ENCODE assay signal across 16 cellular contexts in the genomic region with DNA sequence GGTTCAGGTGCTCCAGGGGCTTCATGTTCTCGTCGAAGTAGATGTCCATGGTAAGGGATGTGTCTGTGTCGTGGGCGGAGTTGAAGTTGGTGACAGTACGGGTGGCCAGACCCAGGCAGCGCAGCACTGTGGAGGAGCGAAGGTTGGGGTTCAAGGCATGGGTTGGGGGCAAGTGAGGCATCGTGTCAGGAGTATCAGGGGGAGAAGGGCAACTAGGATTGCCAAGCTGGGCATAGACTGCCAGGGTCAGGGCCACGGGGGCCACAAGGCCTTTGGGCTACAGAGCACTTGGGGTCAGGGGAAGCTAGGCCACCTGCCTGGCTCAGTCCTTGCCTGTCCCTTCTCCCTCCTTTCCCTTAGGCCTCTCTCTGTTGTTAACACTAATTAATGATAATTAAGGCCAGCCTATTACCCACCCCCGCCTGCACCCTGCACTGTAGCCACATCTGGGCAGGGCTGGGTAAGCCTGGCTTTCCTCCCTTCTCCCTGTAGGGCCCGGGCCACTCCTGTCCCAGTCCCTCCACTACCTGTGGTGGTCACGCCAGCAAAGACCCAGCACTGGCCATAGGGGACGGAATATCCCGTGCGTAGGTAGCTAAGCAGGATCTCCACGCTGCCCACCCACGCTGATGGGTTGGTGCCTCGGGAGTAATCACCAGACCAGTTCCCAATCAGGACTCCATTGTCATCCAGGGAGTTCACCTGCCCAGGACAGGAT.
"Had no signal": no experiment of that assay in that cellular context is flagged by ENCODE, and none has a peak within 500 bp of the region (broad histone marks: within the 10 kb centered on the region; RNA-seq: fewer than 3 reads in every experiment).

No MANE protein-coding gene starts in this region.

- H3K4me1 ChIP-seq: testis, uterus had no signal

- ATAC-seq: natural killer cell treated with Interleukin-12 subunit alpha and Interleukin-12 subunit beta and Interleukin-15 and Interleukin-18, amount 100 ng/mL, for 72 hours; T-cell had no signal

- H3K36me3 ChIP-seq: brain microvascular endothelial cell, uterus had no signal

- H3K27me3 ChIP-seq: brain microvascular endothelial cell, testis, uterus had no signal

- H3K9me3 ChIP-seq: testis, uterus had no signal

- H3K27ac ChIP-seq: brain microvascular endothelial cell, testis, uterus, VCaP had no signal

- DNase-seq: activated CD4-positive, alpha-beta memory T cell treated with anti-CD3 and anti-CD28 coated beads for 36 hours; activated gamma-delta T cell; activated T-cell treated with anti-CD3 and anti-CD28 coated beads, Interleukin-2, amount 50 U/mL, for 48 hours; amygdala; brain microvascular endothelial cell; cerebellar nuclear complex; foreskin melanocyte; kidney glomerular epithelial cell; occipital lobe; stimulated activated CD4-positive, alpha-beta T cell treated with anti-CD3 and anti-CD28 coated beads, Interleukin-15, amount 100 ng/mL, for 24 hours; stimulated activated CD4-positive, alpha-beta T cell treated with anti-CD3 and anti-CD28 coated beads, Interleukin-4, amount 100 ng/mL, for 24 hours; T-cell; testis; uterus had no signal

- H3K4me3 ChIP-seq: testis, uterus had no signal
